ENCODE assay signal across 25 cellular contexts in genomic region chr5:131997727-131998117, GRCh38. TPM values are rescaled to one million over a fixed set of nuclear protein-coding genes. Genes with fewer than 3 reads are reported as not detected.
DNase-seq lines count a peak whose midpoint lies in the region; FAIRE-seq and TF ChIP-seq lines count a peak whose summit lies in the region.
"Had no signal": no experiment of that assay in that cellular context is flagged by ENCODE, and none has a peak within 500 bp of the region (broad histone marks: within the 10 kb centered on the region; RNA-seq: fewer than 3 reads in every experiment).

No MANE protein-coding gene starts in this region.

- WGBS in spleen, 5 donors, result 94 to 100% (median 97%) methylated on average over 3 of the region's 3 CpGs

- DNase-seq in bronchial epithelial cell (ENCODE audit: low read depth), result no peak
- peak; percentile 26 to 34 for DNase-seq in erythroblast (lab: John Stamatoyannopoulos, UW)
- peak; percentile 23 for DNase-seq in spleen
- no peak for DNase-seq in mesenteric fat pad (ENCODE audit: low spot score)
- DNase-seq in foreskin fibroblast, result no peak
- DNase-seq in hypothalamus (lab: John Stamatoyannopoulos, UW), result no peak
- no peak for DNase-seq in GDM1 (lab: John Stamatoyannopoulos, UW)
- DNase-seq: Calu3, DMS79 treated with DMSO at 0.1 percent for 48 hours, Kasumi-1, MV-4-11, NCI-H1105 treated with DMSO at 0.1 percent for 48 hours, NCI-H2029, NCI-H446 treated with DMSO at 0.1 percent for 48 hours, NCI-H526 treated with DMSO at 0.1 percent for 48 hours, RPMI8226, SHP77 treated with DMSO at 0.1 percent for 48 hours had no signal

- no peaks in the 10 kb centered on the region for H3K27me3 ChIP-seq in bronchial epithelial cell (ENCODE audit: control insufficient read depth, insufficient read depth, low read length)
- peaks cover 0 to 6% (median 0%) of the 10 kb centered on the region in 7 donors for H3K27me3 ChIP-seq in spleen (replicated peaks in 1 of 7)

- H3K36me3 ChIP-seq in KOPT-K1 (ENCODE audit: insufficient read depth, low read length) (no peaks in the 10 kb centered on the region), bronchial epithelial cell (ENCODE audit: control insufficient read depth, insufficient read depth, low read length) (no peaks in the 10 kb centered on the region), spleen (no peaks in the 10 kb centered on the region)

- H3K27ac ChIP-seq in KOPT-K1 (ENCODE audit: low read depth, low read length, poor library complexity, severe bottlenecking), result peak overlapping the region; percentile 67
- H3K27ac ChIP-seq in spleen, result no peak overlapping the region
- H3K27ac ChIP-seq: SK-N-MC had no signal

- peaks cover 0 to 35% (median 14%) of the 10 kb centered on the region in 6 donors for H3K4me1 ChIP-seq in spleen

- intact Hi-C loops in spleen (cut with DNase I; ENCODE audit: low total_unique reads), result no loop called here

- peak; percentile 92 for FAIRE-seq in bronchial epithelial cell (lab: Jason Lieb, UNC)
- FAIRE-seq: GM12892, GM19239, H54 had no signal

- no peaks in the 10 kb centered on the region for H3K9me3 ChIP-seq in KOPT-K1 (ENCODE audit: insufficient read depth, low read length, poor library complexity, severe bottlenecking)
- no peaks in the 10 kb centered on the region for H3K9me3 ChIP-seq in spleen

- H3K4me3 ChIP-seq in bronchial epithelial cell (ENCODE audit: low read depth, low read length) (no peak overlapping the region), spleen (no peak overlapping the region), foreskin fibroblast (ENCODE audit: low read depth in 1 of 2, low read length in 2 of 2) (no peak overlapping the region)
- H3K4me3 ChIP-seq: SK-N-MC had no signal

- TF ChIP-seq POLR2A in erythroblast (IDR thresholded peaks at IDR 0.05; ENCODE audit: low read length) (no peak), spleen (IDR thresholded peaks at IDR 0.05) (no peak)

- TF ChIP-seq CTCF in bronchial epithelial cell (IDR thresholded peaks at IDR 0.05; ENCODE audit: insufficient read depth, low read length, severe bottlenecking), result no peak
- TF ChIP-seq CTCF in spleen (IDR thresholded peaks at IDR 0.05 in 8 of 11, conservative IDR thresholded peaks at IDR 0.05 in 3 of 11), result no peak
- TF ChIP-seq CTCF in foreskin fibroblast (IDR thresholded peaks at IDR 0.05; ENCODE audit: low read depth, low read length), result no peak

RNA-seq across cellular contexts. Expression of gene ACSL6, which starts 13.7 kb away (rescaled TPM):
- total RNA-seq in bronchial epithelial cell, result 0.13 and 0.26 TPM in 2 replicates
- total RNA-seq in spleen, result 10 to 100 TPM in 1 of 7 donors, 1 to 10 TPM in 6; 3.1 to 18.4 (median 4.6) TPM
- polyA plus RNA-seq in spleen, result 1 to 10 TPM in 2 of 3 donors, under 1 TPM in 1; 0.76 to 1.3 (median 1.3) TPM
- total RNA-seq in mesenteric fat pad, result 0.35 TPM
- total RNA-seq: A673, HT-29, MCF 10A had no signal

RNA-seq across cellular contexts. Expression of gene MEIKIN, which starts 52.3 kb away (rescaled TPM):
- total RNA-seq in bronchial epithelial cell, result not detected in 2 replicates
- total RNA-seq in spleen, result not detected
- polyA plus RNA-seq in spleen, result under 1 TPM in 1 of 3 donors, not detected in 2; 0.24 TPM
- 1.0 TPM for total RNA-seq in mesenteric fat pad
- total RNA-seq: A673, Calu3, HT-29, MCF 10A had no signal

Comparison
In these comparisons a context has a peak if more than half of its experiments do, and no peak if none do; other contexts are left out.
1. DNase-seq: peak in erythroblast (2 of 2) and spleen (single experiment); none in bronchial epithelial cell (single experiment), mesenteric fat pad (single experiment), foreskin fibroblast (0 of 2), hypothalamus (0 of 51) and GDM1 (single experiment).